ENCODE assay signal across 8 cellular contexts in genomic region chr12:30754750-30755394, GRCh38. TPM values are rescaled to one million over a fixed set of nuclear protein-coding genes. Genes with fewer than 3 reads are reported as not detected.
DNase-seq lines count a peak whose midpoint lies in the region; ATAC-seq and TF ChIP-seq lines count a peak whose summit lies in the region.

A gene with protein sequence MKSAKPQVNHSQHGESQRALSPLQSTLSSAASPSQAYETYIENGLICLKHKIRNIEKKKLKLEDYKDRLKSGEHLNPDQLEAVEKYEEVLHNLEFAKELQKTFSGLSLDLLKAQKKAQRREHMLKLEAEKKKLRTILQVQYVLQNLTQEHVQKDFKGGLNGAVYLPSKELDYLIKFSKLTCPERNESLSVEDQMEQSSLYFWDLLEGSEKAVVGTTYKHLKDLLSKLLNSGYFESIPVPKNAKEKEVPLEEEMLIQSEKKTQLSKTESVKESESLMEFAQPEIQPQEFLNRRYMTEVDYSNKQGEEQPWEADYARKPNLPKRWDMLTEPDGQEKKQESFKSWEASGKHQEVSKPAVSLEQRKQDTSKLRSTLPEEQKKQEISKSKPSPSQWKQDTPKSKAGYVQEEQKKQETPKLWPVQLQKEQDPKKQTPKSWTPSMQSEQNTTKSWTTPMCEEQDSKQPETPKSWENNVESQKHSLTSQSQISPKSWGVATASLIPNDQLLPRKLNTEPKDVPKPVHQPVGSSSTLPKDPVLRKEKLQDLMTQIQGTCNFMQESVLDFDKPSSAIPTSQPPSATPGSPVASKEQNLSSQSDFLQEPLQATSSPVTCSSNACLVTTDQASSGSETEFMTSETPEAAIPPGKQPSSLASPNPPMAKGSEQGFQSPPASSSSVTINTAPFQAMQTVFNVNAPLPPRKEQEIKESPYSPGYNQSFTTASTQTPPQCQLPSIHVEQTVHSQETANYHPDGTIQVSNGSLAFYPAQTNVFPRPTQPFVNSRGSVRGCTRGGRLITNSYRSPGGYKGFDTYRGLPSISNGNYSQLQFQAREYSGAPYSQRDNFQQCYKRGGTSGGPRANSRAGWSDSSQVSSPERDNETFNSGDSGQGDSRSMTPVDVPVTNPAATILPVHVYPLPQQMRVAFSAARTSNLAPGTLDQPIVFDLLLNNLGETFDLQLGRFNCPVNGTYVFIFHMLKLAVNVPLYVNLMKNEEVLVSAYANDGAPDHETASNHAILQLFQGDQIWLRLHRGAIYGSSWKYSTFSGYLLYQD (minus strand): TSS chr12:30754951. CDS start chr12:30753520, 1,431 bp downstream.

- peak within 1 kb of the TSS; percentile 89 to 95 (median 94) for H3K27ac Mint-ChIP-seq in CD4-positive, alpha-beta memory T cell
- peak within 1 kb of the TSS; percentile 83 for H3K27ac Mint-ChIP-seq in activated CD4-positive, alpha-beta memory T cell treated with anti-CD3 and anti-CD28 coated beads for 36 hours

- H3K27me3 Mint-ChIP-seq in CD4-positive, alpha-beta memory T cell = no peaks in the 10 kb centered on the region
- no peaks in the 10 kb centered on the region for H3K27me3 Mint-ChIP-seq in activated CD4-positive, alpha-beta memory T cell treated with anti-CD3 and anti-CD28 coated beads for 36 hours

- no peaks in the 10 kb centered on the region for H3K27me3 ChIP-seq in CD4-positive, alpha-beta memory T cell (ENCODE audit: insufficient read depth, low read length)
- H3K27me3 ChIP-seq in dorsolateral prefrontal cortex (no peaks in the 10 kb centered on the region), right lobe of liver (no peaks in the 10 kb centered on the region)

- H3K9me3 Mint-ChIP-seq in CD4-positive, alpha-beta memory T cell = no peaks in the 10 kb centered on the region
- H3K9me3 Mint-ChIP-seq in activated CD4-positive, alpha-beta memory T cell treated with anti-CD3 and anti-CD28 coated beads for 36 hours = no peaks in the 10 kb centered on the region

- H3K27ac ChIP-seq in CD4-positive, alpha-beta memory T cell (ENCODE audit: low read depth, low read length) = peak within 1 kb of the TSS; percentile 67
- H3K27ac ChIP-seq in dorsolateral prefrontal cortex (peak within 1 kb of the TSS in 58 of 59 donors; percentile 58 to 97 (median 86)), right lobe of liver (peak within 1 kb of the TSS; percentile 48 to 88 (median 51))

- H3K4me1 Mint-ChIP-seq in CD4-positive, alpha-beta memory T cell = peaks cover 20 to 50% (median 37%) of the 10 kb centered on the region in 4 donors
- peaks cover 43% of the 10 kb centered on the region for H3K4me1 Mint-ChIP-seq in activated CD4-positive, alpha-beta memory T cell treated with anti-CD3 and anti-CD28 coated beads for 36 hours (ENCODE audit: low read depth)

- intact Hi-C loops in CD4-positive, alpha-beta memory T cell (cut with micrococcal nuclease) = loop anchor here (1.0 to 10.0 kb wide), 7 partner anchors 52 to 1922 kb away; partner anchors contain the start of genes DNM1L, ERGIC2 and IPO8
- intact Hi-C loops in activated CD4-positive, alpha-beta memory T cell treated with anti-CD3 and anti-CD28 coated beads for 36 hours (cut with micrococcal nuclease) = loop anchor here (1.0 to 5.0 kb wide), 8 partner anchors 40 to 1374 kb away; partner anchors contain the start of genes ERGIC2, IPO8 and SINHCAF
- intact Hi-C loops in dorsolateral prefrontal cortex (cut with DNase I) (loop anchor here (1.0 to 10.0 kb wide), 4 partner anchors 52 to 570 kb away; partner anchors contain the start of genes IPO8 (in 2 of the 2) and SINHCAF (in 1 of the 2)), right lobe of liver (cut with DNase I) (no loop called here)

- POLR2A ChIA-PET in CD4-positive, alpha-beta memory T cell (lab: Charles Lee; ENCODE audit: partially characterized antibody) = interaction anchor here (0.5 to 3.8 kb wide), 12 partner anchors 11 to 1924 kb away, joined by 3 to 43 read pairs (median 3); partner anchors contain the start of genes DNM1L, ERGIC2 and IPO8
- POLR2A ChIA-PET in activated CD4-positive, alpha-beta memory T cell treated with anti-CD3 and anti-CD28 coated beads for 36 hours (lab: Charles Lee) = interaction anchor here (0.6 to 1.2 kb wide), 3 partner anchors 41 to 516 kb away, joined by 3 to 4 read pairs (median 4); partner anchors contain the start of gene IPO8

- DNase-seq in CD4-positive, alpha-beta memory T cell = peak; percentile 92 to 94 (median 93)
- DNase-seq in HK-2 (ENCODE audit: unreplicated experiment) = peak; percentile 98
- DNase-seq in NCI-H82 (lab: John Stamatoyannopoulos, UW) = peak; percentile 97
- peak; percentile 96 for DNase-seq in activated CD4-positive, alpha-beta memory T cell treated with anti-CD3 and anti-CD28 coated beads for 36 hours
- DNase-seq in dorsolateral prefrontal cortex = peak; percentile 81 to 95 (median 90)
- DNase-seq in right lobe of liver = peak; percentile 99
- peak; percentile 92 for DNase-seq in stimulated activated CD4-positive, alpha-beta T cell treated with anti-CD3 and anti-CD28 coated beads, Interleukin-4, amount 100 ng/mL, for 24 hours

- no peaks in the 10 kb centered on the region for H3K9me3 ChIP-seq in CD4-positive, alpha-beta memory T cell (ENCODE audit: control insufficient read depth in 1 of 2, low read length in 2 of 2)
- no peaks in the 10 kb centered on the region for H3K9me3 ChIP-seq in right lobe of liver

- H3K36me3 Mint-ChIP-seq in CD4-positive, alpha-beta memory T cell = peaks cover 3 to 7% of the 10 kb centered on the region in 2 donors
- H3K36me3 Mint-ChIP-seq in activated CD4-positive, alpha-beta memory T cell treated with anti-CD3 and anti-CD28 coated beads for 36 hours = peaks cover 3% of the 10 kb centered on the region

- H3K36me3 ChIP-seq in CD4-positive, alpha-beta memory T cell (ENCODE audit: insufficient read depth, low read length) = no peaks in the 10 kb centered on the region
- H3K36me3 ChIP-seq in right lobe of liver = no peaks in the 10 kb centered on the region

- H3K4me3 Mint-ChIP-seq in CD4-positive, alpha-beta memory T cell = peak within 1 kb of the TSS; percentile 94 to 98 (median 96)
- H3K4me3 Mint-ChIP-seq in activated CD4-positive, alpha-beta memory T cell treated with anti-CD3 and anti-CD28 coated beads for 36 hours = peak within 1 kb of the TSS; percentile 95

- peaks cover 20% of the 10 kb centered on the region for H3K4me1 ChIP-seq in CD4-positive, alpha-beta memory T cell (ENCODE audit: insufficient read depth, low read length)
- no peaks in the 10 kb centered on the region for H3K4me1 ChIP-seq in right lobe of liver

- H3K4me3 ChIP-seq in CD4-positive, alpha-beta memory T cell (ENCODE audit: low read length in 2 of 2) = peak within 1 kb of the TSS; percentile 60 to 74
- peak within 1 kb of the TSS; percentile 62 to 95 (median 84) for H3K4me3 ChIP-seq in dorsolateral prefrontal cortex
- H3K4me3 ChIP-seq in right lobe of liver = peak within 1 kb of the TSS; percentile 67 to 92 (median 67)

- peak; percentile 94 for TF ChIP-seq POLR2A in right lobe of liver (IDR thresholded peaks at IDR 0.05)

- ATAC-seq in GM19455 (IDR thresholded peaks at IDR 0.05; ENCODE audit: unreplicated experiment) = peak; percentile 95
- peak; percentile 95 to 99 (median 97) for ATAC-seq in right lobe of liver

- TF ChIP-seq CTCF in dorsolateral prefrontal cortex (IDR thresholded peaks at IDR 0.05 in 54 of 56, conservative IDR thresholded peaks at IDR 0.05 in 2 of 56; ENCODE audit: low read depth in 1 of 56, partially characterized antibody in 56 of 56) (peak in 53 of 56 donors; percentile 13 to 78 (median 50)), right lobe of liver (IDR thresholded peaks at IDR 0.05) (peak; percentile 34 to 57 (median 44))

- CTCF ChIA-PET in CD4-positive, alpha-beta memory T cell (lab: Charles Lee; ENCODE audit: partially characterized antibody) = interaction anchor here (0.8 to 3.3 kb wide), 7 partner anchors 18 to 62 kb away, joined by 3 to 12 read pairs (median 5); partner anchors contain the start of gene IPO8
- CTCF ChIA-PET in activated CD4-positive, alpha-beta memory T cell treated with anti-CD3 and anti-CD28 coated beads for 36 hours (lab: Charles Lee) = interaction anchor here (0.7 to 1.6 kb wide), 6 partner anchors 47 to 93 kb away, joined by 3 to 13 read pairs (median 4); partner anchors contain the start of gene IPO8

- WGBS in right lobe of liver (ENCODE audit: insufficient coverage, low coverage, low lambda C conversion rate, missing lambda C conversion rate) = 0% methylated on average over 6 of the region's 72 CpGs

RNA-seq across cellular contexts. Expression of the gene that starts here (rescaled TPM):
- 10 to 100 TPM; 42.9 to 47.0 TPM for total RNA-seq in CD4-positive, alpha-beta memory T cell
- 1 to 10 TPM; 4.5 to 8.7 TPM for polyA plus RNA-seq in CD4-positive, alpha-beta memory T cell
- total RNA-seq in activated CD4-positive, alpha-beta memory T cell treated with anti-CD3 and anti-CD28 coated beads for 36 hours = 10 to 100 TPM in 1 of 2 experiments, 1 to 10 TPM in 1; 10.0 to 11.5 TPM
- total RNA-seq in dorsolateral prefrontal cortex (100 to 1,000 TPM in 4 of 120 experiments, 10 to 100 TPM in 116; 46.1 to 105 (median 75.4) TPM), right lobe of liver (10 to 100 TPM in 2 of 6 experiments, 1 to 10 TPM in 4; 5.7 to 11.5 (median 8.5) TPM)

Comparison
In these comparisons a context has a peak if more than half of its experiments do, and no peak if none do; other contexts are left out.
1. Peak in every context shown above with its lines: DNase-seq, ATAC-seq, H3K4me3 ChIP-seq and H3K27ac ChIP-seq.
2. intact Hi-C loops: an anchor here in CD4-positive, alpha-beta memory T cell (1.0 to 10.0 kb wide), activated CD4-positive, alpha-beta memory T cell treated with anti-CD3 and anti-CD28 coated beads for 36 hours (1.0 to 5.0 kb wide) and dorsolateral prefrontal cortex (1.0 to 10.0 kb wide); none called in right lobe of liver.